Comparison of ENCODE assay signal across 34 cellular contexts in the genomic region with DNA sequence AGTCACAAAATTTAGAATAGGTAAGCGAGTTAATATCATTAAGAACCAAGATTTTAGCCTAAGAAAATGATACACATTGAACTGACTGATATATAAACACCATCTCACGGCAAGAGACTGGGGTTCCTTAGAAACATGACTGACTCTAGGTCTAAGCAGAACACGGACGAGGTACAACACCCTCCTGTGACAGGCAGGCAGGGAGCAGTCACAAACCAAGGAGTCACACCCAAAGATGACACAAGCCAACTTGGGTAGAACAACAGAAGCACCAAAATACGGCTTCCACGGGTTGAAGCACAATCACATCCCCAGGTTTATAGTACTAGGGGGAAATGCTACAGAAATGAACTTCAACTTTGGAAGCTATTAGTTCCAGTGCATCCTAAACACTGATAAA.
"Had no signal": no experiment of that assay in that cellular context is flagged by ENCODE, and none has a peak within 500 bp of the region (broad histone marks: within the 10 kb centered on the region; RNA-seq: fewer than 3 reads in every experiment).

No MANE protein-coding gene starts in this region.

- H3K27ac ChIP-seq: adrenal gland, body of pancreas, brain microvascular endothelial cell, breast epithelium had no signal

- H3K9me3 Mint-ChIP-seq: activated CD4-positive, alpha-beta memory T cell treated with anti-CD3 and anti-CD28 coated beads, Interleukin-2, amount 10 ng/mL, durations not matched to agents 7 days and 5 days; activated CD4-positive, alpha-beta T cell treated with anti-CD3 and anti-CD28 coated beads, Interleukin-2, amount 10 ng/mL, durations not matched to agents 7 days and 5 days; activated naive CD4-positive, alpha-beta T cell treated with anti-CD3 and anti-CD28 coated beads for 36 hours; activated naive CD4-positive, alpha-beta T cell treated with anti-CD3 and anti-CD28 coated beads, Interleukin-2, amount 50 U/mL, for 72 hours; activated naive CD8-positive, alpha-beta T cell treated with anti-CD3 and anti-CD28 coated beads, Interleukin-2, amount 10 ng/mL, durations not matched to agents 7 days and 5 days; activated T-cell treated with anti-CD3 and anti-CD28 coated beads, Interleukin-2, amount 50 U/mL, for 4 hours; activated T-cell treated with anti-CD3 and anti-CD28 coated beads, Interleukin-2, amount 50 U/mL, for 72 hours; activated T-helper 1 cell treated with anti-CD3 and anti-CD28 coated beads, Interleukin-12 subunit alpha, Interleukin-12 subunit beta, Interleukin-2, Interleukin-4 antibody, amounts not matched to agents 30 ng/mL and 10 ng/mL and 1 ng/mL, durations not matched to agents 14 hours and 24 hours and 36 hours; activated T-helper 17 cell treated with anti-CD3 and anti-CD28 coated beads, Interleukin-2, amount 50 U/mL, for 72 hours; T-cell; T-helper 2 cell treated with Interferon-gamma antibody and Interleukin-4, amounts not matched to agents 5 μg/mL and 100 μg/mL, for 36 hours had no signal

- H3K4me1 ChIP-seq: breast epithelium had no signal

- ATAC-seq: activated CD4-positive, alpha-beta T cell treated with anti-CD3 and anti-CD28 coated beads for 36 hours; activated CD4-positive, CD25-positive, alpha-beta regulatory T cell treated with anti-CD3 and anti-CD28 coated beads, Interleukin-2, amount 50 U/mL, for 24 hours; activated CD8-positive, alpha-beta T cell treated with anti-CD3 and anti-CD28 coated beads, Interleukin-2, amount 10 ng/mL, durations not matched to agents 7 days and 5 days; activated naive CD4-positive, alpha-beta T cell treated with anti-CD3 and anti-CD28 coated beads, Interleukin-2, amount 50 U/mL, for 72 hours; activated T-cell treated with anti-CD3 and anti-CD28 coated beads, Interleukin-2, amount 50 U/mL, for 4 hours; activated T-cell treated with anti-CD3 and anti-CD28 coated beads, Interleukin-2, amount 50 U/mL, for 72 hours; activated T-helper 17 cell treated with anti-CD3 and anti-CD28 coated beads, Interleukin-2, amount 50 U/mL, for 72 hours; body of pancreas; T-cell had no signal

- H3K27me3 ChIP-seq: adrenal gland, body of pancreas, brain microvascular endothelial cell, breast epithelium had no signal

- H3K4me3 Mint-ChIP-seq: activated CD4-positive, alpha-beta memory T cell treated with anti-CD3 and anti-CD28 coated beads, Interleukin-2, amount 10 ng/mL, durations not matched to agents 7 days and 5 days; activated CD4-positive, alpha-beta T cell treated with anti-CD3 and anti-CD28 coated beads for 36 hours; activated CD4-positive, alpha-beta T cell treated with anti-CD3 and anti-CD28 coated beads, Interleukin-2, amount 10 ng/mL, durations not matched to agents 7 days and 5 days; activated CD8-positive, alpha-beta T cell treated with anti-CD3 and anti-CD28 coated beads, Interleukin-2, amount 10 ng/mL, durations not matched to agents 7 days and 5 days; activated naive CD4-positive, alpha-beta T cell treated with anti-CD3 and anti-CD28 coated beads for 36 hours; activated naive CD8-positive, alpha-beta T cell treated with anti-CD3 and anti-CD28 coated beads, Interleukin-2, amount 10 ng/mL, durations not matched to agents 7 days and 5 days; activated T-cell treated with anti-CD3 and anti-CD28 coated beads, Interleukin-2, amount 50 U/mL, for 4 hours; activated T-cell treated with anti-CD3 and anti-CD28 coated beads, Interleukin-2, amount 50 U/mL, for 72 hours; activated T-helper 1 cell treated with anti-CD3 and anti-CD28 coated beads, Interleukin-12 subunit alpha, Interleukin-12 subunit beta, Interleukin-2, Interleukin-4 antibody, amounts not matched to agents 30 ng/mL and 10 ng/mL and 1 ng/mL, durations not matched to agents 14 hours and 24 hours and 36 hours; activated T-helper 17 cell treated with anti-CD3 and anti-CD28 coated beads, Interleukin-2, amount 50 U/mL, for 72 hours; T-helper 2 cell treated with Interferon-gamma antibody and Interleukin-4, amounts not matched to agents 5 μg/mL and 100 μg/mL, for 36 hours had no signal

- H3K27me3 Mint-ChIP-seq: activated CD4-positive, alpha-beta memory T cell treated with anti-CD3 and anti-CD28 coated beads, Interleukin-2, amount 10 ng/mL, durations not matched to agents 7 days and 5 days; activated CD4-positive, alpha-beta T cell treated with anti-CD3 and anti-CD28 coated beads for 36 hours; activated CD4-positive, alpha-beta T cell treated with anti-CD3 and anti-CD28 coated beads, Interleukin-2, amount 10 ng/mL, durations not matched to agents 7 days and 5 days; activated naive CD8-positive, alpha-beta T cell treated with anti-CD3 and anti-CD28 coated beads, Interleukin-2, amount 10 ng/mL, durations not matched to agents 7 days and 5 days; activated T-helper 17 cell treated with anti-CD3 and anti-CD28 coated beads, Interleukin-2, amount 50 U/mL, for 72 hours; T-cell had no signal

- DNase-seq: activated CD4-positive, alpha-beta memory T cell treated with anti-CD3 and anti-CD28 coated beads, Interleukin-2, amount 10 ng/mL, durations not matched to agents 7 days and 5 days; activated CD4-positive, alpha-beta T cell treated with anti-CD3 and anti-CD28 coated beads for 1 hour; activated CD4-positive, alpha-beta T cell treated with anti-CD3 and anti-CD28 coated beads for 36 hours; activated CD4-positive, alpha-beta T cell treated with anti-CD3 and anti-CD28 coated beads for 48 hours; activated CD4-positive, alpha-beta T cell treated with anti-CD3 and anti-CD28 coated beads, Interleukin-2, amount 10 ng/mL, durations not matched to agents 7 days and 5 days; activated CD4-positive, alpha-beta T cell treated with anti-CD3 and anti-CD28 coated beads, Interleukin-2, amount 50 U/mL, for 48 hours; activated CD4-positive, CD25-positive, alpha-beta regulatory T cell; activated CD8-positive, alpha-beta memory T cell treated with anti-CD3 and anti-CD28 coated beads for 24 hours; activated CD8-positive, alpha-beta memory T cell treated with anti-CD3 and anti-CD28 coated beads, Interleukin-2, amount 50 U/mL, for 4 hours; activated CD8-positive, alpha-beta T cell treated with anti-CD3 and anti-CD28 coated beads, Interleukin-2, amount 10 ng/mL, durations not matched to agents 7 days and 5 days; activated effector memory CD4-positive, alpha-beta T cell treated with anti-CD3 and anti-CD28 coated beads, Interleukin-2, amount 50 U/mL, for 16 hours; activated gamma-delta T cell treated with Interleukin-2 at 50 U/mL for 16 hours; activated naive CD4-positive, alpha-beta T cell; activated naive CD4-positive, alpha-beta T cell treated with anti-CD3 and anti-CD28 coated beads for 36 hours; activated naive CD4-positive, alpha-beta T cell treated with anti-CD3 and anti-CD28 coated beads, Interleukin-2, amount 50 U/mL, for 16 hours; activated naive CD8-positive, alpha-beta T cell treated with anti-CD3 and anti-CD28 coated beads, Interleukin-2, amount 10 ng/mL, durations not matched to agents 7 days and 5 days; activated T-cell treated with anti-CD3 and anti-CD28 coated beads, Interleukin-2, amount 50 U/mL, for 1 hour; activated T-cell treated with anti-CD3 and anti-CD28 coated beads, Interleukin-2, amount 50 U/mL, for 4 hours; activated T-cell treated with anti-CD3 and anti-CD28 coated beads, Interleukin-2, amount 50 U/mL, for 72 hours; adrenal gland; amniotic stem cell; aorta; body of pancreas; brain microvascular endothelial cell; central memory CD4-positive, alpha-beta T cell; T-cell; T-helper 2 cell; T-helper 9 cell had no signal

- H3K27ac Mint-ChIP-seq: activated CD4-positive, alpha-beta memory T cell treated with anti-CD3 and anti-CD28 coated beads, Interleukin-2, amount 10 ng/mL, durations not matched to agents 7 days and 5 days; activated CD4-positive, alpha-beta T cell treated with anti-CD3 and anti-CD28 coated beads for 36 hours; activated CD4-positive, alpha-beta T cell treated with anti-CD3 and anti-CD28 coated beads, Interleukin-2, amount 10 ng/mL, durations not matched to agents 7 days and 5 days; activated CD8-positive, alpha-beta T cell treated with anti-CD3 and anti-CD28 coated beads, Interleukin-2, amount 10 ng/mL, durations not matched to agents 7 days and 5 days; activated naive CD4-positive, alpha-beta T cell treated with anti-CD3 and anti-CD28 coated beads for 36 hours; activated naive CD4-positive, alpha-beta T cell treated with anti-CD3 and anti-CD28 coated beads, Interleukin-2, amount 50 U/mL, for 72 hours; activated naive CD8-positive, alpha-beta T cell treated with anti-CD3 and anti-CD28 coated beads, Interleukin-2, amount 10 ng/mL, durations not matched to agents 7 days and 5 days; activated T-helper 1 cell treated with anti-CD3 and anti-CD28 coated beads, Interleukin-12 subunit alpha, Interleukin-12 subunit beta, Interleukin-2, Interleukin-4 antibody, amounts not matched to agents 30 ng/mL and 10 ng/mL and 1 ng/mL, durations not matched to agents 14 hours and 24 hours and 36 hours; activated T-helper 17 cell treated with anti-CD3 and anti-CD28 coated beads, Interleukin-2, amount 50 U/mL, for 72 hours; T-cell; T-helper 2 cell treated with Interferon-gamma antibody and Interleukin-4, amounts not matched to agents 5 μg/mL and 100 μg/mL, for 36 hours had no signal

- H3K4me3 ChIP-seq: adrenal gland, body of pancreas, breast epithelium had no signal

- H3K36me3 ChIP-seq: adrenal gland, brain microvascular endothelial cell, breast epithelium had no signal

- H3K9me3 ChIP-seq: adrenal gland, body of pancreas, breast epithelium had no signal
